In genomic region chr15:85062560-85062959, GRCh38 we compare ENCODE assay signal across 23 cellular contexts.
"Had no signal": no experiment of that assay in that cellular context is flagged by ENCODE, and none has a peak within 500 bp of the region (broad histone marks: within the 10 kb centered on the region; RNA-seq: fewer than 3 reads in every experiment).

No MANE protein-coding gene starts in this region.

- H3K27me3 ChIP-seq: neural progenitor cell, spleen, tibial nerve had no signal

- H2AFZ ChIP-seq: neural progenitor cell, parathyroid adenoma had no signal

- H3K36me3 ChIP-seq: neural progenitor cell had no signal

- H3K4me3 ChIP-seq: lower lobe of right lung, neural progenitor cell, spleen, tibial nerve had no signal

- H3K9ac ChIP-seq: neural progenitor cell, parathyroid adenoma had no signal

- H3K4me2 ChIP-seq: neural progenitor cell had no signal

- H3K27ac ChIP-seq: lower lobe of right lung, neural progenitor cell, parathyroid adenoma, spleen, tibial nerve had no signal

- H3K4me1 ChIP-seq: neural progenitor cell, spleen had no signal

- ATAC-seq: activated CD4-positive, alpha-beta T cell treated with anti-CD3 and anti-CD28 coated beads for 36 hours; activated CD8-positive, alpha-beta memory T cell treated with anti-CD3 and anti-CD28 coated beads, Interleukin-2, amount 10 ng/mL, durations not matched to agents 7 days and 5 days; activated CD8-positive, alpha-beta T cell treated with anti-CD3 and anti-CD28 coated beads, Interleukin-2, amount 10 ng/mL, durations not matched to agents 7 days and 5 days; activated naive CD8-positive, alpha-beta T cell treated with anti-CD3 and anti-CD28 coated beads, Interleukin-2, amount 50 U/mL, for 24 hours; esophagus mucosa; lower lobe of right lung; natural killer cell; right cardiac atrium had no signal

- DNase-seq: activated CD4-positive, alpha-beta T cell treated with anti-CD3 and anti-CD28 coated beads for 36 hours; activated CD4-positive, CD25-positive, alpha-beta regulatory T cell; activated CD8-positive, alpha-beta memory T cell treated with anti-CD3 and anti-CD28 coated beads, Interleukin-2, amount 10 ng/mL, durations not matched to agents 7 days and 5 days; activated CD8-positive, alpha-beta T cell treated with anti-CD3 and anti-CD28 coated beads, Interleukin-2, amount 10 ng/mL, durations not matched to agents 7 days and 5 days; activated naive CD8-positive, alpha-beta T cell treated with anti-CD3 and anti-CD28 coated beads, Interleukin-2, amount 50 U/mL, for 24 hours; activated T-cell treated with anti-CD3 and anti-CD28 coated beads, Interleukin-2, amount 50 U/mL, for 48 hours; cortex of kidney; endodermal cell; head of caudate nucleus; hypothalamus; immature natural killer cell; kidney; lower lobe of right lung; mesenchymal stem cell; natural killer cell; occipital lobe; right cardiac atrium; spleen; stimulated activated naive CD4-positive, alpha-beta T cell had no signal
